Comparison of ENCODE assay signal across 9 cellular contexts in genomic region chr6:41778895-41779294, GRCh38. TPM values are rescaled to one million over a fixed set of nuclear protein-coding genes. Genes with fewer than 3 reads are reported as not detected.
DNase-seq lines count a peak whose midpoint lies in the region; ATAC-seq, FAIRE-seq and TF ChIP-seq lines count a peak whose summit lies in the region.
"Had no signal": no experiment of that assay in that cellular context is flagged by ENCODE, and none has a peak within 500 bp of the region (broad histone marks: within the 10 kb centered on the region; RNA-seq: fewer than 3 reads in every experiment).

No MANE protein-coding gene starts in this region.

- dilution Hi-C loops in endothelial cell of umbilical vein (cut with MboI; ENCODE audit: extremely low pct_ligation_motif_present, low sequenced_read_pairs): no loop called here

- intact Hi-C loops in OCI-LY7 (cut with micrococcal nuclease; ENCODE audit: unreplicated experiment): loop anchor here (5.0 kb wide), 2 partner anchors 72 to 97 kb away; no protein-coding TSS in a partner anchor
- intact Hi-C loops in endothelial cell of umbilical vein (cut with micrococcal nuclease): no loop called here

- H3K9me2 ChIP-seq in OCI-LY7 (ENCODE audit: insufficient read depth, low read length): no peaks in the 10 kb centered on the region

- H2AFZ ChIP-seq in OCI-LY7 (ENCODE audit: low read length) (no peak overlapping the region), endothelial cell of umbilical vein (ENCODE audit: low read depth, low read length) (peak overlapping the region; percentile 74)

- TF ChIP-seq POLR2A in endothelial cell of umbilical vein (IDR thresholded peaks at IDR 0.05; ENCODE audit: low read depth, low read length): no peak

- H3K27me3 ChIP-seq in CD8-positive, alpha-beta memory T cell (ENCODE audit: insufficient read depth, low read length, poor library complexity, severe bottlenecking): no peaks in the 10 kb centered on the region
- H3K27me3 ChIP-seq in endothelial cell of umbilical vein (ENCODE audit: control insufficient read depth in 2 of 2, insufficient read depth in 2 of 2, low read length in 2 of 2): no peaks in the 10 kb centered on the region

- H3K4me2 ChIP-seq in OCI-LY7 (ENCODE audit: low read length) (peak overlapping the region; percentile 88), endothelial cell of umbilical vein (ENCODE audit: insufficient read depth, low read length) (peak overlapping the region; percentile 93)

- H3K9me1 ChIP-seq in endothelial cell of umbilical vein (replicated peaks; ENCODE audit: control insufficient read depth, extremely low read depth, insufficient read depth, low read length): no peaks in the 10 kb centered on the region

- H3K9me3 ChIP-seq in CD8-positive, alpha-beta memory T cell (ENCODE audit: low read length): no peaks in the 10 kb centered on the region
- H3K9me3 ChIP-seq in OCI-LY7 (ENCODE audit: low read length) (no peaks in the 10 kb centered on the region), endothelial cell of umbilical vein (replicated peaks; ENCODE audit: control insufficient read depth, insufficient read depth, low read length) (no peaks in the 10 kb centered on the region)

- peaks cover 5 to 7% of the 10 kb centered on the region in 2 donors for H3K27me3 Mint-ChIP-seq in CD8-positive, alpha-beta memory T cell
- no peaks in the 10 kb centered on the region for H3K27me3 Mint-ChIP-seq in osteocyte (ENCODE audit: unreplicated experiment)

- POLR2A ChIA-PET in CD8-positive, alpha-beta memory T cell (lab: Charles Lee): interaction anchor here (2.7 kb wide), 1 partner anchor 8 kb away, joined by 13 read pairs; the partner anchor contains the start of gene TOMM6
- POLR2A ChIA-PET in OCI-LY7 (lab: Charles Lee): no interaction called here
- POLR2A ChIA-PET in endothelial cell of umbilical vein (lab: Charles Lee): no interaction called here

- peak overlapping the region; percentile 57 for H3K9ac ChIP-seq in endothelial cell of umbilical vein (replicated peaks; ENCODE audit: extremely low read depth, insufficient read depth, low read length)

- H3K36me3 Mint-ChIP-seq in CD8-positive, alpha-beta memory T cell: peaks cover 0 to 30% (median 10%) of the 10 kb centered on the region in 3 donors
- peaks cover 2% of the 10 kb centered on the region for H3K36me3 Mint-ChIP-seq in osteocyte (ENCODE audit: unreplicated experiment)

- no peaks in the 10 kb centered on the region; the same call in 1 of the 2 replicates for H3K79me2 ChIP-seq in OCI-LY7 (ENCODE audit: insufficient read depth, low read depth, low read length)
- H3K79me2 ChIP-seq in endothelial cell of umbilical vein (ENCODE audit: control insufficient read depth, insufficient read depth, low read length): no peaks in the 10 kb centered on the region

- no peak for FAIRE-seq in endothelial cell of umbilical vein (lab: Jason Lieb, UNC)

- peak overlapping the region; percentile 25 for H3K27ac ChIP-seq in CD8-positive, alpha-beta memory T cell (ENCODE audit: low read depth, low read length)
- H3K27ac ChIP-seq in OCI-LY7 (ENCODE audit: low read depth, low read length, poor library complexity, severe bottlenecking) (no peak overlapping the region), endothelial cell of umbilical vein (ENCODE audit: insufficient read depth, low read depth, low read length) (no peak overlapping the region)

- peak overlapping the region; percentile 75 to 92 (median 88) for H3K4me3 Mint-ChIP-seq in CD8-positive, alpha-beta memory T cell
- peak overlapping the region; percentile 87 for H3K4me3 Mint-ChIP-seq in osteocyte (ENCODE audit: unreplicated experiment)

- BruUV-seq in OCI-LY7 (replicated peaks; lab: Mats Ljungman, UMichigan) (no TSS peak), endothelial cell of umbilical vein (replicated peaks; lab: Mats Ljungman, UMichigan) (TSS peak; percentile 24)

- no peak for ATAC-seq in HG02759 (IDR thresholded peaks at IDR 0.05; ENCODE audit: unreplicated experiment)
- no peak for ATAC-seq in GM18873 (IDR thresholded peaks at IDR 0.05; ENCODE audit: low FRiP score, unreplicated experiment)
- no peak for ATAC-seq in GM21367 (IDR thresholded peaks at IDR 0.05; ENCODE audit: unreplicated experiment)

- no peak for TF ChIP-seq CTCF in OCI-LY7 (conservative IDR thresholded peaks at IDR 0.05; ENCODE audit: low read length)
- TF ChIP-seq CTCF in endothelial cell of umbilical vein (IDR thresholded peaks at IDR 0.05; ENCODE audit: extremely low read depth in 1 of 2, insufficient read depth in 1 of 2, low read depth in 1 of 2, low read length in 2 of 2): no peak
- TF ChIP-seq CTCF in osteocyte (IDR thresholded peaks at IDR 0.05): no peak

- H3K4me3 ChIP-seq in CD8-positive, alpha-beta memory T cell (ENCODE audit: low read length): peak overlapping the region; percentile 55
- H3K4me3 ChIP-seq in OCI-LY7 (ENCODE audit: low read depth, low read length, poor library complexity, severe bottlenecking) (peak overlapping the region; percentile 83), endothelial cell of umbilical vein (replicated peaks in 1 of 3; ENCODE audit: insufficient read depth in 1 of 3, low read depth in 1 of 3, low read length in 3 of 3) (peak overlapping the region in 2 of 3 experiments; percentile 65 to 78)

- H3K27ac Mint-ChIP-seq in CD8-positive, alpha-beta memory T cell: peak overlapping the region in 4 of 8 donors; percentile 64 to 89 (median 81)
- peak overlapping the region; percentile 65 for H3K27ac Mint-ChIP-seq in osteocyte (ENCODE audit: unreplicated experiment)

- CTCF ChIA-PET in CD8-positive, alpha-beta memory T cell (lab: Charles Lee): interaction anchor here (0.9 to 1.2 kb wide), 2 partner anchors 8 to 325 kb away, joined by 3 to 8 read pairs; partner anchors contain the start of gene TOMM6
- CTCF ChIA-PET in OCI-LY7 (lab: Charles Lee; ENCODE audit: unreplicated experiment): no interaction called here
- CTCF ChIA-PET in endothelial cell of umbilical vein (lab: Charles Lee): interaction anchor here (0.9 to 1.7 kb wide), 2 partner anchors 9 to 45 kb away, joined by 3 to 4 read pairs; partner anchors contain the start of gene TOMM6

- H4K20me1 ChIP-seq in OCI-LY7 (ENCODE audit: insufficient read depth, low read length) (no peaks in the 10 kb centered on the region), endothelial cell of umbilical vein (replicated peaks; ENCODE audit: control insufficient read depth, extremely low read depth, insufficient read depth, low read length) (no peaks in the 10 kb centered on the region)

- H3K36me3 ChIP-seq in CD8-positive, alpha-beta memory T cell (ENCODE audit: insufficient read depth, low read length): peaks cover 17% of the 10 kb centered on the region
- peaks cover 17% of the 10 kb centered on the region for H3K36me3 ChIP-seq in OCI-LY7 (ENCODE audit: insufficient read depth, low read length)
- H3K36me3 ChIP-seq in endothelial cell of umbilical vein (ENCODE audit: control insufficient read depth in 2 of 2, extremely low read depth in 1 of 2, insufficient read depth in 2 of 2, low read length in 2 of 2): peaks cover 5 to 7% of the 10 kb centered on the region in 2 experiments

- H3K4me1 Mint-ChIP-seq in CD8-positive, alpha-beta memory T cell: peaks cover 18 to 31% (median 19%) of the 10 kb centered on the region in 3 donors
- peaks cover 23% of the 10 kb centered on the region for H3K4me1 Mint-ChIP-seq in osteocyte (ENCODE audit: unreplicated experiment)

- peaks cover 13% of the 10 kb centered on the region for H3K4me1 ChIP-seq in CD8-positive, alpha-beta memory T cell (ENCODE audit: insufficient read depth, low read length)
- H3K4me1 ChIP-seq in OCI-LY7 (ENCODE audit: insufficient read depth, low read length, poor library complexity, severe bottlenecking) (peaks cover 17% of the 10 kb centered on the region), endothelial cell of umbilical vein (ENCODE audit: control insufficient read depth, extremely low read depth, insufficient read depth, low read length) (peaks cover 18% of the 10 kb centered on the region)

- no peaks in the 10 kb centered on the region for H3K9me3 Mint-ChIP-seq in CD8-positive, alpha-beta memory T cell
- no peaks in the 10 kb centered on the region for H3K9me3 Mint-ChIP-seq in osteocyte (ENCODE audit: unreplicated experiment)

- no peak for DNase-seq in CD8-positive, alpha-beta memory T cell
- DNase-seq in OCI-LY7 (ENCODE audit: low spot score) (no peak), endothelial cell of umbilical vein (ENCODE audit: low read depth, low spot score) (no peak), osteocyte (ENCODE audit: extremely low spot score, unreplicated experiment) (no peak), medulla oblongata (ENCODE audit: extremely low spot score) (no peak)
- DNase-seq: stimulated activated CD4-positive, alpha-beta T cell treated with anti-CD3 and anti-CD28 coated beads, Interleukin-15, amount 100 ng/mL, for 24 hours had no signal

RNA-seq across cellular contexts. Expression of gene FRS3, which starts 0.8 kb away (rescaled TPM):
- total RNA-seq in CD8-positive, alpha-beta memory T cell: 1 to 10 TPM; 3.7 to 4.0 TPM
- polyA plus RNA-seq in CD8-positive, alpha-beta memory T cell: 4.0 TPM
- 5.6 and 8.2 TPM in 2 replicates for total RNA-seq in OCI-LY7 (2014; rRNA removed; shearing (Covaris generic))
- 7.9 and 8.7 TPM in 2 replicates for total RNA-seq in OCI-LY7 (2022)
- total RNA-seq in endothelial cell of umbilical vein: 4.4 and 5.3 TPM in 2 replicates
- 5.2 and 5.7 TPM in 2 replicates for polyA plus RNA-seq in endothelial cell of umbilical vein
- polyA plus RNA-seq in endothelial cell of umbilical vein (2011; cell fraction: cytosol; rRNA removed): 3.7 and 4.9 TPM in 2 replicates
- 5.9 and 6.0 TPM in 2 replicates for polyA plus RNA-seq in endothelial cell of umbilical vein (2011; cell fraction: nucleus; rRNA removed)
- polyA plus RNA-seq in endothelial cell of umbilical vein (2012): 1.7 and 2.2 TPM in 2 replicates
- 1.7 and 4.1 TPM in 2 replicates for polyA minus RNA-seq in endothelial cell of umbilical vein
- 1.0 TPM for polyA minus RNA-seq in endothelial cell of umbilical vein (2011; cell fraction: cytosol; rRNA and poly(A)+ RNA removed)
- 1.9 and 2.6 TPM in 2 replicates for polyA minus RNA-seq in endothelial cell of umbilical vein (2011; cell fraction: nucleus; rRNA and poly(A)+ RNA removed)
- 3.4 and 3.9 TPM in 2 replicates for total RNA-seq in osteocyte

RNA-seq across cellular contexts. Expression of gene PRICKLE4, which starts 1.7 kb away (rescaled TPM):
- not detected for total RNA-seq in CD8-positive, alpha-beta memory T cell
- polyA plus RNA-seq in CD8-positive, alpha-beta memory T cell: not detected
- 0.93 and 1.8 TPM in 2 replicates for total RNA-seq in OCI-LY7 (2014; rRNA removed; shearing (Covaris generic))
- total RNA-seq in OCI-LY7 (2022) (1.2 and 2.6 TPM in 2 replicates), endothelial cell of umbilical vein (2.2 and 3.3 TPM in 2 replicates), osteocyte (1.9 and 2.3 TPM in 2 replicates)
- polyA plus RNA-seq in endothelial cell of umbilical vein: 1.0 and 1.5 TPM in 2 replicates
- 0.09 and 0.75 TPM in 2 replicates for polyA plus RNA-seq in endothelial cell of umbilical vein (2011; cell fraction: cytosol; rRNA removed)
- 9.7 and 13.7 TPM in 2 replicates for polyA plus RNA-seq in endothelial cell of umbilical vein (2011; cell fraction: nucleus; rRNA removed)
- 0.75 and 1.1 TPM in 2 replicates for polyA plus RNA-seq in endothelial cell of umbilical vein (2012)
- polyA minus RNA-seq in endothelial cell of umbilical vein: 0.75 and 2.0 TPM in 2 replicates
- not detected for polyA minus RNA-seq in endothelial cell of umbilical vein (2011; cell fraction: cytosol; rRNA and poly(A)+ RNA removed)
- 5.9 TPM in 1 of 2 replicates, not detected in the other for polyA minus RNA-seq in endothelial cell of umbilical vein (2011; cell fraction: nucleus; rRNA and poly(A)+ RNA removed)

RNA-seq across cellular contexts. Expression of gene TOMM6, which starts 8.6 kb away (rescaled TPM):
- total RNA-seq in CD8-positive, alpha-beta memory T cell: 100 to 1,000 TPM; 399 to 414 TPM
- polyA plus RNA-seq in CD8-positive, alpha-beta memory T cell: 376 TPM
- 84.9 and 131 TPM in 2 replicates for total RNA-seq in OCI-LY7 (2014; rRNA removed; shearing (Covaris generic))
- total RNA-seq in OCI-LY7 (2022) (213 and 277 TPM in 2 replicates), endothelial cell of umbilical vein (220 and 233 TPM in 2 replicates), osteocyte (133 TPM in 2 replicates)
- 435 and 527 TPM in 2 replicates for polyA plus RNA-seq in endothelial cell of umbilical vein
- polyA plus RNA-seq in endothelial cell of umbilical vein (2011; cell fraction: cytosol; rRNA removed): 495 and 684 TPM in 2 replicates
- polyA plus RNA-seq in endothelial cell of umbilical vein (2011; cell fraction: nucleus; rRNA removed): 216 and 226 TPM in 2 replicates
- polyA plus RNA-seq in endothelial cell of umbilical vein (2012): 236 and 361 TPM in 2 replicates
- polyA minus RNA-seq in endothelial cell of umbilical vein: 98.5 and 115 TPM in 2 replicates
- 66.2 TPM for polyA minus RNA-seq in endothelial cell of umbilical vein (2011; cell fraction: cytosol; rRNA and poly(A)+ RNA removed)
- polyA minus RNA-seq in endothelial cell of umbilical vein (2011; cell fraction: nucleus; rRNA and poly(A)+ RNA removed): 9.3 and 23.8 TPM in 2 replicates

RNA-seq across cellular contexts. Expression of gene PGC, which starts 31.7 kb away (rescaled TPM):
- total RNA-seq in CD8-positive, alpha-beta memory T cell: not detected
- not detected for polyA plus RNA-seq in CD8-positive, alpha-beta memory T cell
- not detected in 2 replicates for total RNA-seq in OCI-LY7 (2014; rRNA removed; shearing (Covaris generic))
- not detected in 2 replicates for total RNA-seq in OCI-LY7 (2022)
- not detected in 2 replicates for total RNA-seq in endothelial cell of umbilical vein
- not detected in 2 replicates for polyA plus RNA-seq in endothelial cell of umbilical vein
- not detected in 2 replicates for polyA plus RNA-seq in endothelial cell of umbilical vein (2011; cell fraction: cytosol; rRNA removed)
- not detected in 2 replicates for polyA plus RNA-seq in endothelial cell of umbilical vein (2011; cell fraction: nucleus; rRNA removed)
- polyA plus RNA-seq in endothelial cell of umbilical vein (2012): not detected in 2 replicates
- not detected in 2 replicates for polyA minus RNA-seq in endothelial cell of umbilical vein
- not detected for polyA minus RNA-seq in endothelial cell of umbilical vein (2011; cell fraction: cytosol; rRNA and poly(A)+ RNA removed)
- not detected in 2 replicates for polyA minus RNA-seq in endothelial cell of umbilical vein (2011; cell fraction: nucleus; rRNA and poly(A)+ RNA removed)
- not detected in 2 replicates for total RNA-seq in osteocyte

RNA-seq across cellular contexts. Expression of gene TFEB, which starts 43.5 kb away (rescaled TPM):
- total RNA-seq in CD8-positive, alpha-beta memory T cell: 10 to 100 TPM; 12.0 to 12.5 TPM
- 18.8 TPM for polyA plus RNA-seq in CD8-positive, alpha-beta memory T cell
- total RNA-seq in OCI-LY7 (2014; rRNA removed; shearing (Covaris generic)): 25.3 and 36.8 TPM in 2 replicates
- total RNA-seq in OCI-LY7 (2022): 48.6 and 60.0 TPM in 2 replicates
- 4.9 and 5.5 TPM in 2 replicates for total RNA-seq in endothelial cell of umbilical vein
- polyA plus RNA-seq in endothelial cell of umbilical vein: 6.6 and 8.4 TPM in 2 replicates
- polyA plus RNA-seq in endothelial cell of umbilical vein (2011; cell fraction: cytosol; rRNA removed): 3.7 and 4.9 TPM in 2 replicates
- polyA plus RNA-seq in endothelial cell of umbilical vein (2011; cell fraction: nucleus; rRNA removed): 3.6 and 4.2 TPM in 2 replicates
- 4.1 and 5.2 TPM in 2 replicates for polyA plus RNA-seq in endothelial cell of umbilical vein (2012)
- polyA minus RNA-seq in endothelial cell of umbilical vein: 4.0 and 4.9 TPM in 2 replicates
- polyA minus RNA-seq in endothelial cell of umbilical vein (2011; cell fraction: cytosol; rRNA and poly(A)+ RNA removed): 8.7 TPM
- polyA minus RNA-seq in endothelial cell of umbilical vein (2011; cell fraction: nucleus; rRNA and poly(A)+ RNA removed): 3.2 TPM in 2 replicates
- 8.9 and 11.1 TPM in 2 replicates for total RNA-seq in osteocyte
